ENCODE assay signal across 26 cellular contexts in the genomic region with DNA sequence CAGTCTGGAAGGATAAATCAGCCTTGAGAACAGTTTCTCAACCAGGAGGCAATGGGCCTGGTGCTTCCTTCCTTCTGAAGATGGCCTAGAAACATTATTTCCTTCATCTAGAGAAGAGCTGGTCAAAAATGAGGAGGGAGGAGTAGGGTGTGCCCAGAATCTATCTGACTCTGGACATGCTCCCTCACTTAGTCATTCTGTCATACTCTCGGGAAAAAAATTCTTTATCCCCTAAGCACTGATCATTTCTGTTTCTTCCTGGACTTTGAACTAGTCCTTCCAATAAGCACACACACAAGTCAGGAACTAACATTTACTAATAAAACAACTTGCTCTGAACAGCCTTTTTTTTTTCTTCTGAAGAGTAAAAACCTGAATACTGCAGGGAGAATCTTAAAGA.
DNase-seq lines count a peak whose midpoint lies in the region; ATAC-seq, FAIRE-seq and TF ChIP-seq lines count a peak whose summit lies in the region.
"Had no signal": no experiment of that assay in that cellular context is flagged by ENCODE, and none has a peak within 500 bp of the region (broad histone marks: within the 10 kb centered on the region; RNA-seq: fewer than 3 reads in every experiment).

No MANE protein-coding gene starts in this region.

- H4K20me1 ChIP-seq in SK-N-SH (ENCODE audit: insufficient read depth), result no peaks in the 10 kb centered on the region
- no peaks in the 10 kb centered on the region for H4K20me1 ChIP-seq in K562 (replicated peaks; ENCODE audit: control insufficient read depth, insufficient read depth, low read length)

- H3K4me3 ChIP-seq in SK-N-SH (ENCODE audit: low read depth in 2 of 2, low read length in 1 of 2) (no peak overlapping the region), K562 (no peak overlapping the region)
- H3K4me3 ChIP-seq: adrenal gland, cardiac muscle cell, esophagus squamous epithelium, HAP-1, lung, skin epidermis had no signal

- H3K4me3 Mint-ChIP-seq in type B pancreatic cell, result peak overlapping the region; percentile 58
- no peak overlapping the region for H3K4me3 Mint-ChIP-seq in immature natural killer cell
- H3K4me3 Mint-ChIP-seq: activated CD8-positive, alpha-beta memory T cell treated with anti-CD3 and anti-CD28 coated beads, Interleukin-2, amount 10 ng/mL, durations not matched to agents 7 days and 5 days; CD14-positive monocyte; naive B cell had no signal

- in situ Hi-C loops in K562 (cut with MboI), result no loop called here

- H3K36me3 ChIP-seq in SK-N-SH (replicated peaks in 1 of 2; ENCODE audit: control insufficient read depth in 1 of 2, insufficient read depth in 2 of 2, low read length in 1 of 2) (no peaks in the 10 kb centered on the region), K562 (ENCODE audit: control insufficient read depth, insufficient read depth, low read length) (no peaks in the 10 kb centered on the region)
- H3K36me3 ChIP-seq: adrenal gland, cardiac muscle cell, esophagus squamous epithelium, HAP-1 had no signal

- FAIRE-seq in K562 (lab: Jason Lieb, UNC), result no peak
- FAIRE-seq: A204.1, TTC549 had no signal

- H3K36me3 Mint-ChIP-seq in type B pancreatic cell, result no peaks in the 10 kb centered on the region
- H3K36me3 Mint-ChIP-seq in immature natural killer cell, result no peaks in the 10 kb centered on the region
- H3K36me3 Mint-ChIP-seq: activated CD8-positive, alpha-beta memory T cell treated with anti-CD3 and anti-CD28 coated beads, Interleukin-2, amount 10 ng/mL, durations not matched to agents 7 days and 5 days; CD14-positive monocyte; naive B cell had no signal

- no peaks in the 10 kb centered on the region; the same call in 1 of the 2 replicates for H3K9me2 ChIP-seq in SK-N-SH

- H3K4me1 Mint-ChIP-seq in type B pancreatic cell (ENCODE audit: unreplicated experiment) (peaks cover 62% of the 10 kb centered on the region), immature natural killer cell (no peaks in the 10 kb centered on the region)
- H3K4me1 Mint-ChIP-seq: activated CD8-positive, alpha-beta memory T cell treated with anti-CD3 and anti-CD28 coated beads, Interleukin-2, amount 10 ng/mL, durations not matched to agents 7 days and 5 days; CD14-positive monocyte; naive B cell had no signal

- H3F3A ChIP-seq in SK-N-SH (replicated peaks; ENCODE audit: insufficient read depth), result no peaks in the 10 kb centered on the region

- no TSS peak for BruUV-seq in K562 (replicated peaks; lab: Mats Ljungman, UMichigan)

- TF ChIP-seq EP300 in SK-N-SH (IDR thresholded peaks at IDR 0.05; ENCODE audit: borderline replicate concordance in 1 of 2, low read depth in 1 of 2, low read length in 1 of 2) (no peak), K562 (IDR thresholded peaks at IDR 0.05; ENCODE audit: low read length) (no peak)

- H3K27me3 Mint-ChIP-seq in type B pancreatic cell (peaks cover 13% of the 10 kb centered on the region), immature natural killer cell (ENCODE audit: low read depth in 3 of 3) (peaks cover 0 to 5% (median 3%) of the 10 kb centered on the region in 3 donors)

- no peaks in the 10 kb centered on the region for H3K9me3 Mint-ChIP-seq in type B pancreatic cell
- H3K9me3 Mint-ChIP-seq in immature natural killer cell, result peaks cover 0 to 9% (median 3%) of the 10 kb centered on the region in 6 donors
- H3K9me3 Mint-ChIP-seq: naive B cell had no signal

- no peak overlapping the region for H3K9ac ChIP-seq in SK-N-SH
- H3K9ac ChIP-seq in K562 (ENCODE audit: insufficient read depth in 1 of 2, low read depth in 2 of 2, low read length in 2 of 2), result no peak overlapping the region; a peak in 1 of 4 replicates

- no peaks in the 10 kb centered on the region for H3K27me3 ChIP-seq in SK-N-SH (ENCODE audit: insufficient read depth)
- H3K27me3 ChIP-seq in K562 (ENCODE audit: control insufficient read depth in 2 of 2, insufficient read depth in 2 of 2, low read length in 2 of 2), result no peaks in the 10 kb centered on the region
- H3K27me3 ChIP-seq: adrenal gland, cardiac muscle cell had no signal

- TF ChIP-seq CTCF in SK-N-SH (IDR thresholded peaks at IDR 0.05) (no peak), K562 (IDR thresholded peaks at IDR 0.05 in 2 of 3, conservative IDR thresholded peaks at IDR 0.05 in 1 of 3; ENCODE audit: insufficient read depth in 2 of 3, low read depth in 1 of 3, low read length in 3 of 3) (no peak), type B pancreatic cell (conservative IDR thresholded peaks at IDR 0.05) (no peak)

- H3K27ac ChIP-seq in SK-N-SH (ENCODE audit: low read depth in 2 of 2, low read length in 1 of 2), result no peak overlapping the region; a peak in 1 of 4 replicates
- peak overlapping the region; percentile 88; the same call in 1 of the 3 replicates for H3K27ac ChIP-seq in K562 (ENCODE audit: extremely low read depth, low read depth, low read length)
- H3K27ac ChIP-seq: adrenal gland, cardiac muscle cell, esophagus squamous epithelium had no signal

- TF ChIP-seq RAD21 in SK-N-SH (IDR thresholded peaks at IDR 0.05; ENCODE audit: low read length), result no peak
- no peak for TF ChIP-seq RAD21 in K562 (CRISPR knock-in tag; conservative IDR thresholded peaks at IDR 0.05 in 1 of 2, IDR thresholded peaks at IDR 0.05 in 1 of 2)

- intact Hi-C loops in K562 (cut with micrococcal nuclease), result no loop called here

- 50% methylated on average over 1 of the region's 1 CpG for WGBS in SK-N-SH (ENCODE audit: low lambda C conversion rate)
- 0% methylated on average over 1 of the region's 1 CpG for WGBS in K562 (ENCODE audit: insufficient coverage, low coverage, missing lambda C conversion rate)

- H3K4me1 ChIP-seq in SK-N-SH (ENCODE audit: control insufficient read depth in 1 of 2, insufficient read depth in 2 of 2, low read depth in 1 of 2, low read length in 1 of 2), result peaks cover 0 to 20% of the 10 kb centered on the region in 2 experiments; a peak in 2 of 4 replicates
- peaks cover 15 to 33% of the 10 kb centered on the region in 2 experiments for H3K4me1 ChIP-seq in K562 (replicated peaks in 1 of 2; ENCODE audit: control insufficient read depth in 2 of 2, insufficient read depth in 2 of 2, low read length in 2 of 2)
- H3K4me1 ChIP-seq: adrenal gland had no signal

- POLR2A ChIA-PET in SK-N-SH (lab: Yijun Ruan, JAX) (no interaction called here), K562 (lab: Yijun Ruan, JAX) (interaction anchor here (0.6 to 1.1 kb wide), 2 partner anchors 9 to 21 kb away, joined by 3 to 4 read pairs; no protein-coding TSS in a partner anchor)

- H3K9me3 ChIP-seq in SK-N-SH, result no peaks in the 10 kb centered on the region
- no peaks in the 10 kb centered on the region for H3K9me3 ChIP-seq in K562 (replicated peaks; ENCODE audit: control insufficient read depth, insufficient read depth, low read depth, low read length)
- H3K9me3 ChIP-seq: adrenal gland, esophagus squamous epithelium, HAP-1 had no signal

- no peaks in the 10 kb centered on the region for H3K79me2 ChIP-seq in SK-N-SH (ENCODE audit: insufficient read depth)
- H3K79me2 ChIP-seq in K562 (ENCODE audit: control insufficient read depth, insufficient read depth, low read length), result peaks cover 34% of the 10 kb centered on the region

- TF ChIP-seq POLR2A in K562 (conservative IDR thresholded peaks at IDR 0.05), result no peak

- H3K27ac Mint-ChIP-seq in type B pancreatic cell (peak overlapping the region; percentile 74), immature natural killer cell (no peak overlapping the region)
- H3K27ac Mint-ChIP-seq: activated CD8-positive, alpha-beta memory T cell treated with anti-CD3 and anti-CD28 coated beads, Interleukin-2, amount 10 ng/mL, durations not matched to agents 7 days and 5 days; CD14-positive monocyte; naive B cell had no signal

- CTCF ChIA-PET in SK-N-SH (lab: Yijun Ruan, JAX), result interaction anchor here (0.8 to 1.6 kb wide), 4 partner anchors 9 to 16 kb away, joined by 3 to 7 read pairs (median 4); no protein-coding TSS in a partner anchor
- CTCF ChIA-PET in K562 (lab: Yijun Ruan, JAX; ENCODE audit: low intra/inter-chr PET ratio), result no interaction called here

- H2AFZ ChIP-seq in SK-N-SH (ENCODE audit: low read depth) (no peak overlapping the region), K562 (ENCODE audit: low read depth, low read length) (peak overlapping the region; percentile 92)

- peak; percentile 57; the same call in 2 of the 3 replicates for ATAC-seq in SK-N-SH treated with all-trans-retinoic acid at 6 μM for 48 hours
- ATAC-seq in K562, result no peak
- ATAC-seq in GM21717 (IDR thresholded peaks at IDR 0.05; ENCODE audit: unreplicated experiment), result no peak
- ATAC-seq in GM18861 (IDR thresholded peaks at IDR 0.05; ENCODE audit: unreplicated experiment), result no peak
- ATAC-seq: activated CD8-positive, alpha-beta memory T cell treated with anti-CD3 and anti-CD28 coated beads, Interleukin-2, amount 10 ng/mL, durations not matched to agents 7 days and 5 days; Right ventricle myocardium inferior had no signal

- H3K9me1 ChIP-seq in K562 (ENCODE audit: control insufficient read depth, insufficient read depth, low read length), result no peaks in the 10 kb centered on the region

- DNase-seq in SK-N-SH (no peak), K562 (ENCODE audit: extremely low read depth in 1 of 4, low spot score in 3 of 4) (no peak), hepatic stellate cell (ENCODE audit: low spot score) (peak; percentile 13), type B pancreatic cell (ENCODE audit: extremely low spot score, unreplicated experiment) (no peak), immature natural killer cell (no peak)
- DNase-seq: activated CD4-positive, alpha-beta T cell treated with anti-CD3 and anti-CD28 coated beads for 48 hours; activated CD8-positive, alpha-beta memory T cell treated with anti-CD3 and anti-CD28 coated beads, Interleukin-2, amount 10 ng/mL, durations not matched to agents 7 days and 5 days; adrenal gland; DMS 273 treated with DMSO at 0.1 percent for 48 hours; esophagus squamous epithelium; IMR-90; islet precursor cell; naive B cell; NCI-H187 treated with DMSO at 0.1 percent for 48 hours; stimulated activated CD4-positive, alpha-beta T cell treated with anti-CD3 and anti-CD28 coated beads, Interleukin-4, amount 100 ng/mL, for 24 hours had no signal

- H3K4me2 ChIP-seq in SK-N-SH, result no peak overlapping the region
- H3K4me2 ChIP-seq in K562 (ENCODE audit: insufficient read depth, low read length), result peak overlapping the region; percentile 83; the same call in 1 of the 2 replicates

TF ChIP-seq in SK-N-SH treated with all-trans-retinoic acid at 6 μM for 48 hours, 23 proteins besides CTCF, POLR2A, EP300 and RAD21 (continues in another document):
- no peak for TF ChIP-seq RARB (CRISPR knock-in tag; IDR thresholded peaks at IDR 0.05)

TF ChIP-seq in SK-N-SH, 30 proteins besides CTCF, POLR2A, EP300 and RAD21 (continues in another document):
- no peak for TF ChIP-seq RXRA (IDR thresholded peaks at IDR 0.05; ENCODE audit: borderline replicate concordance, low read depth)
- no peak for TF ChIP-seq NFIC (IDR thresholded peaks at IDR 0.05; ENCODE audit: borderline replicate concordance)

TF ChIP-seq in K562, 482 proteins besides CTCF, POLR2A, EP300 and RAD21 (continues in another document):
- TF ChIP-seq TCF3 (CRISPR knock-in tag; IDR thresholded peaks at IDR 0.05), result no peak
- 0 out of 4 replicates have a peak, but pooled peaks of 1 of the 2 experiments have one; percentile 3 for TF ChIP-seq NRF1 (conservative IDR thresholded peaks at IDR 0.05 in 1 of 2, IDR thresholded peaks at IDR 0.05 in 1 of 2)
- 0 out of 2 replicates have a peak, but pooled peaks have one; percentile 13 for TF ChIP-seq ERF (CRISPR knock-in tag; IDR thresholded peaks at IDR 0.05)
